ENCODE assay signal across 23 cellular contexts in the genomic region with DNA sequence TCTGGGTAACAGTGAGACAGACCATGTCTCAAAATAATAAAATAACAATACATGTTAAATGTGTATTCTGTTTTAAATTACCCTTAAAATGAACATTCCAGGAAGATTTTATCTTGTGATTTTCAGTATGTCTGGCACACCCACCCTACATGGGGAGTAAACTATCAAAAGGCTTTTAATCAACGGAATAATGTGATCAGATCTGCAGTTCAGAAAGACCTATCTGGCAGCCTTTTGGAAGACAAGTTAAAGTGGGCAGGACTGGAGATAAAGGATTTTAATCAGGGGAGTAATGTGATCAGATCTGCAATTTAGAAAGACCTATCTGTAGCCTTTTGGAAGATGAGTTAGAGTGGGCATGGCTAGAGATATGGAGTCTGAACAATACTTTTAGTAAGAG. TPM values are rescaled to one million over a fixed set of nuclear protein-coding genes. Genes with fewer than 3 reads are reported as not detected.
DNase-seq lines count a peak whose midpoint lies in the region; ATAC-seq lines count a peak whose summit lies in the region.
"Had no signal": no experiment of that assay in that cellular context is flagged by ENCODE, and none has a peak within 500 bp of the region (broad histone marks: within the 10 kb centered on the region; RNA-seq: fewer than 3 reads in every experiment).

No MANE protein-coding gene starts in this region.

- ATAC-seq in activated T-helper 17 cell treated with anti-CD3 and anti-CD28 coated beads, Interleukin-2, amount 50 U/mL, for 72 hours (replicated peaks), result no peak
- ATAC-seq in central memory CD8-positive, alpha-beta T cell (replicated peaks; ENCODE audit: extremely low read depth, poor library complexity, severe bottlenecking), result no peak
- ATAC-seq in HG02763 (IDR thresholded peaks at IDR 0.05; ENCODE audit: unreplicated experiment) (no peak), HG03108 (IDR thresholded peaks at IDR 0.05; ENCODE audit: unreplicated experiment) (no peak)
- ATAC-seq: GM12878, HepG2 had no signal

- no peaks in the 10 kb centered on the region for H3K27me3 ChIP-seq in layer of hippocampus (ENCODE audit: control insufficient read depth, insufficient read depth, low read length)
- H3K27me3 ChIP-seq: BLaER1 treated with 17β-estradiol and CSF1 and Interleukin-3, amounts not matched to agents 10 nM and 100 nM had no signal

- intact Hi-C loops in cardiac septum (cut with DNase I), result no loop called here

- H3K27ac Mint-ChIP-seq in activated T-helper 17 cell treated with anti-CD3 and anti-CD28 coated beads, Interleukin-2, amount 50 U/mL, for 72 hours, result peak overlapping the region; percentile 1
- H3K27ac Mint-ChIP-seq in central memory CD8-positive, alpha-beta T cell (ENCODE audit: low read depth), result peak overlapping the region; percentile 36
- H3K27ac Mint-ChIP-seq: B cell, H9, IgD-negative memory B cell had no signal

- peaks cover 3% of the 10 kb centered on the region for H3K4me1 Mint-ChIP-seq in activated T-helper 17 cell treated with anti-CD3 and anti-CD28 coated beads, Interleukin-2, amount 50 U/mL, for 72 hours
- peaks cover 6% of the 10 kb centered on the region for H3K4me1 Mint-ChIP-seq in central memory CD8-positive, alpha-beta T cell
- H3K4me1 Mint-ChIP-seq: B cell had no signal

- no peaks in the 10 kb centered on the region for H3K9me3 Mint-ChIP-seq in activated T-helper 17 cell treated with anti-CD3 and anti-CD28 coated beads, Interleukin-2, amount 50 U/mL, for 72 hours
- no peaks in the 10 kb centered on the region for H3K9me3 Mint-ChIP-seq in central memory CD8-positive, alpha-beta T cell
- H3K9me3 Mint-ChIP-seq: CD8-positive, alpha-beta memory T cell; H9; IgD-negative memory B cell had no signal

- DNase-seq in central memory CD8-positive, alpha-beta T cell (ENCODE audit: low spot score in 2 of 2), result no peak
- DNase-seq in substantia nigra (lab: John Stamatoyannopoulos, UW), result no peak
- no peak for DNase-seq in islet precursor cell
- DNase-seq in cardiac septum (ENCODE audit: low spot score), result no peak
- DNase-seq: CD8-positive, alpha-beta memory T cell; COR-L47; DMS 273 treated with DMSO at 0.1 percent for 48 hours; DMS53; DND-41; EL; H9 had no signal

- H3K4me3 Mint-ChIP-seq in activated T-helper 17 cell treated with anti-CD3 and anti-CD28 coated beads, Interleukin-2, amount 50 U/mL, for 72 hours, result no peak overlapping the region
- H3K4me3 Mint-ChIP-seq in central memory CD8-positive, alpha-beta T cell, result no peak overlapping the region
- H3K4me3 Mint-ChIP-seq: B cell; CD8-positive, alpha-beta memory T cell; H9; IgD-negative memory B cell had no signal

- peak overlapping the region; percentile 94 for H3K27ac ChIP-seq in layer of hippocampus (ENCODE audit: low read depth, low read length)
- peak overlapping the region; percentile 99 for H3K27ac ChIP-seq in substantia nigra (ENCODE audit: low read depth, low read length, poor library complexity, severe bottlenecking)
- H3K27ac ChIP-seq: BLaER1 treated with 17β-estradiol and CSF1 and Interleukin-3, amounts not matched to agents 10 nM and 100 nM had no signal

- H3K36me3 Mint-ChIP-seq in activated T-helper 17 cell treated with anti-CD3 and anti-CD28 coated beads, Interleukin-2, amount 50 U/mL, for 72 hours (ENCODE audit: low read depth), result peaks cover 53% of the 10 kb centered on the region
- peaks cover 11% of the 10 kb centered on the region for H3K36me3 Mint-ChIP-seq in central memory CD8-positive, alpha-beta T cell (ENCODE audit: insufficient read depth)

- no peaks in the 10 kb centered on the region for H3K27me3 Mint-ChIP-seq in activated T-helper 17 cell treated with anti-CD3 and anti-CD28 coated beads, Interleukin-2, amount 50 U/mL, for 72 hours
- no peaks in the 10 kb centered on the region for H3K27me3 Mint-ChIP-seq in central memory CD8-positive, alpha-beta T cell
- H3K27me3 Mint-ChIP-seq: B cell; CD8-positive, alpha-beta memory T cell; IgD-negative memory B cell had no signal

RNA-seq across cellular contexts. Expression of a gene that starts 10.1 kb away (rescaled TPM):
- total RNA-seq in activated T-helper 17 cell treated with anti-CD3 and anti-CD28 coated beads, Interleukin-2, amount 50 U/mL, for 72 hours, result 10 to 100 TPM; 34.1 to 39.4 TPM
- 17.9 TPM for total RNA-seq in cardiac septum

RNA-seq across cellular contexts. Expression of a gene that starts 10.2 kb away (rescaled TPM):
- 10 to 100 TPM; 53.4 to 59.3 TPM for total RNA-seq in activated T-helper 17 cell treated with anti-CD3 and anti-CD28 coated beads, Interleukin-2, amount 50 U/mL, for 72 hours
- total RNA-seq in cardiac septum, result 35.7 TPM

RNA-seq across cellular contexts. Expression of a gene that starts 11.7 kb away (rescaled TPM):
- total RNA-seq in activated T-helper 17 cell treated with anti-CD3 and anti-CD28 coated beads, Interleukin-2, amount 50 U/mL, for 72 hours, result 10 to 100 TPM; 53.4 to 73.7 TPM
- total RNA-seq in cardiac septum, result 37.8 TPM

RNA-seq across cellular contexts. Expression of a gene that starts 20.7 kb away (rescaled TPM):
- 100 to 1,000 TPM; 127 to 199 TPM for total RNA-seq in activated T-helper 17 cell treated with anti-CD3 and anti-CD28 coated beads, Interleukin-2, amount 50 U/mL, for 72 hours
- total RNA-seq in cardiac septum, result 0.78 TPM

RNA-seq across cellular contexts. Expression of a gene that starts 41.9 kb away (rescaled TPM):
- not detected for total RNA-seq in activated T-helper 17 cell treated with anti-CD3 and anti-CD28 coated beads, Interleukin-2, amount 50 U/mL, for 72 hours
- total RNA-seq in cardiac septum, result 1.6 TPM
- total RNA-seq: A172; B cell; CD8-positive, alpha-beta memory T cell; G401; GM12878; H1; H9; HepG2 had no signal
